8 cellular contexts compared by ENCODE assay signal in the genomic region with DNA sequence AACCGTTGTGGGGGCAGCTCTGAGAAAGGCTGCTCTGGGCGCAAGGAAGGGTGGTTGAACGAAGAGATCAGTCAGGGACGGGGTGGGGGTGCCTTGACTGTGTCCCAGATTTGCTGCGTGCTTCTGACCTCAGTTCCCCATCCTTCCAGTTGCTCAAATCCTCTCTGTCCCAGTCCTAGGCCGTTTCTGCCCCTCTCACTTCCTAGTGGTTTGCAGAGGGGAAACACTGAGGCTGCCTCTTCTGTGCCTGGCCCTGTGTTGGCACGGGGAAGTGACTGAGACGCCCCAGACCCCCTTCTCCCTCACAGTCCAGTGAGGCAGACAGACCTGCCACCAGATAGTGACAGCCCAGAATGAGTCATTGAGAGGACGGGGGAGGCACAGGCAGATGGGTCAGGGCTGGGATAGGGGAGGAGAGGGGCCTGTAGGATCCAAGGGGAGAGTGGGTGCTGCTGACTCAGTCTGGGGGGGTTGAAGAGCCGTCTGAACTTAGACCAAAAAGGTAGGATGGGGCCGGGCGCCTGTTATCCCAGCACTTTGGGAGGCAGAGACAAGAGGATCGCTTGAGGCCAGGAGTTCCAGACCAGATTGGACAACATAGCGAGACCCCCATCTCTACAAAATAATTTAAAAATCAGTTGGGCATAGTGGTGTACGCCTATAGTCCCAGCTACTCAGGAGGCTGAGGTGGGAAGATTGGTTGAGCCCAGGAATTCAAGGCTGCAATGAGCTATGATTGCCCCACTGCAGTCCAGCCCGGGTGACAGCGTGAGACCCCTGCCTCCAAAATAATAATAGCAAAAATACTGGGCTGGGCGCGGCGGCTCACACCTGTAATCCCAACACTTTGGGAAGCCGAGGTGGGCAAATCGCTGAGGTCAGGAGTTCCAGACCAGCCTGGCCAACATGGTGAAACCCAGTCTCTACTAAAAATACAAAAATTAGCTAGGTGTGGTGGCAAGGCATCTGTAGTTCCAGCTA. TPM values are rescaled to one million over a fixed set of nuclear protein-coding genes. Genes with fewer than 3 reads are reported as not detected.
DNase-seq lines count a peak whose midpoint lies in the region; ATAC-seq and TF ChIP-seq lines count a peak whose summit lies in the region.

No MANE protein-coding gene starts in this region.

- POLR2A ChIA-PET in GM10248 (lab: Yijun Ruan, JAX), result no interaction called here

- H3K36me3 ChIP-seq in colonic mucosa, result no peaks in the 10 kb centered on the region

- no peaks in the 10 kb centered on the region for H3K27me3 ChIP-seq in colonic mucosa
- no peaks in the 10 kb centered on the region for H3K27me3 ChIP-seq in mononuclear cell (ENCODE audit: insufficient read depth, low read length)

- H3K9me3 ChIP-seq in colonic mucosa, result no peaks in the 10 kb centered on the region
- peaks cover 1% of the 10 kb centered on the region for H3K9me3 ChIP-seq in mononuclear cell (ENCODE audit: low read depth, low read length)

- DNase-seq in GM10248 (ENCODE audit: extremely low spot score) (peak; percentile 42), colonic mucosa (no peak), DMS79 (lab: John Stamatoyannopoulos, UW) (no peak), DMS114 treated with DMSO at 0.1 percent for 48 hours (lab: John Stamatoyannopoulos, UW; ENCODE audit: unreplicated experiment) (no peak), cerebellum (ENCODE audit: low spot score) (no peak)

- H3K4me3 ChIP-seq in colonic mucosa, result peak overlapping the region; percentile 57
- peak overlapping the region; percentile 57 for H3K4me3 ChIP-seq in mononuclear cell (ENCODE audit: low read length)

- H3K9ac ChIP-seq in colonic mucosa (ENCODE audit: low read depth in 2 of 2, low read length in 2 of 2), result peak overlapping the region; percentile 33 to 42

- no peak for ATAC-seq in GM21619 (IDR thresholded peaks at IDR 0.05; ENCODE audit: unreplicated experiment)

- CTCF ChIA-PET in GM10248 (lab: Yijun Ruan, JAX), result interaction anchor here (0.6 to 5.5 kb wide), 42 partner anchors 8 to 644 kb away, joined by 3 to 60 read pairs (median 4); partner anchors contain the start of genes ACTMAP, EGLN2, NUMBL and RAB4B

- no peak for TF ChIP-seq CTCF in GM10248 (IDR thresholded peaks at IDR 0.05; ENCODE audit: control extremely low read depth, extremely low read depth, low read depth, missing control alignments)
- no peak for TF ChIP-seq CTCF in colonic mucosa (IDR thresholded peaks at IDR 0.05)

- intact Hi-C loops in colonic mucosa (cut with DNase I), result loop anchor here (2.0 to 5.0 kb wide), 3 partner anchors 157 to 478 kb away; no protein-coding TSS in a partner anchor

- H3K27ac ChIP-seq in colonic mucosa, result peak overlapping the region; percentile 65

- no peaks in the 10 kb centered on the region for H3K4me1 ChIP-seq in colonic mucosa
- peaks cover 8% of the 10 kb centered on the region for H3K4me1 ChIP-seq in mononuclear cell (ENCODE audit: insufficient read depth, low read length)

TF ChIP-seq in PFSK-1, 5 proteins besides CTCF, POLR2A, EP300 and RAD21:
- no peak for TF ChIP-seq SIN3A (IDR thresholded peaks at IDR 0.05; ENCODE audit: borderline replicate concordance, insufficient read depth, low read length)
- TF ChIP-seq, protein P1, sequence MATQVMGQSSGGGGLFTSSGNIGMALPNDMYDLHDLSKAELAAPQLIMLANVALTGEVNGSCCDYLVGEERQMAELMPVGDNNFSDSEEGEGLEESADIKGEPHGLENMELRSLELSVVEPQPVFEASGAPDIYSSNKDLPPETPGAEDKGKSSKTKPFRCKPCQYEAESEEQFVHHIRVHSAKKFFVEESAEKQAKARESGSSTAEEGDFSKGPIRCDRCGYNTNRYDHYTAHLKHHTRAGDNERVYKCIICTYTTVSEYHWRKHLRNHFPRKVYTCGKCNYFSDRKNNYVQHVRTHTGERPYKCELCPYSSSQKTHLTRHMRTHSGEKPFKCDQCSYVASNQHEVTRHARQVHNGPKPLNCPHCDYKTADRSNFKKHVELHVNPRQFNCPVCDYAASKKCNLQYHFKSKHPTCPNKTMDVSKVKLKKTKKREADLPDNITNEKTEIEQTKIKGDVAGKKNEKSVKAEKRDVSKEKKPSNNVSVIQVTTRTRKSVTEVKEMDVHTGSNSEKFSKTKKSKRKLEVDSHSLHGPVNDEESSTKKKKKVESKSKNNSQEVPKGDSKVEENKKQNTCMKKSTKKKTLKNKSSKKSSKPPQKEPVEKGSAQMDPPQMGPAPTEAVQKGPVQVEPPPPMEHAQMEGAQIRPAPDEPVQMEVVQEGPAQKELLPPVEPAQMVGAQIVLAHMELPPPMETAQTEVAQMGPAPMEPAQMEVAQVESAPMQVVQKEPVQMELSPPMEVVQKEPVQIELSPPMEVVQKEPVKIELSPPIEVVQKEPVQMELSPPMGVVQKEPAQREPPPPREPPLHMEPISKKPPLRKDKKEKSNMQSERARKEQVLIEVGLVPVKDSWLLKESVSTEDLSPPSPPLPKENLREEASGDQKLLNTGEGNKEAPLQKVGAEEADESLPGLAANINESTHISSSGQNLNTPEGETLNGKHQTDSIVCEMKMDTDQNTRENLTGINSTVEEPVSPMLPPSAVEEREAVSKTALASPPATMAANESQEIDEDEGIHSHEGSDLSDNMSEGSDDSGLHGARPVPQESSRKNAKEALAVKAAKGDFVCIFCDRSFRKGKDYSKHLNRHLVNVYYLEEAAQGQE (IDR thresholded peaks at IDR 0.05; ENCODE audit: insufficient read depth in 1 of 2, low read depth in 2 of 2, low read length in 2 of 2), result no peak
- TF ChIP-seq FOXP2 (optimal IDR thresholded peaks at IDR 0.05; ENCODE audit: borderline replicate concordance, extremely low read depth, extremely low read length, insufficient read depth), result no peak
- TF ChIP-seq POLR2AphosphoS5 (IDR thresholded peaks at IDR 0.05; ENCODE audit: low read depth, low read length), result 0 out of 2 replicates have a peak, but pooled peaks have one; percentile 15
TF ChIP-seq in PFSK-1: peak in this region for 1.

RNA-seq across cellular contexts. Expression of gene NUMBL, which starts 26.4 kb away (rescaled TPM):
- 47.4 TPM for polyA plus RNA-seq in PFSK-1 (2012; ENCODE audit: insufficient read length, low read depth)
- 10 to 100 TPM; 12.8 to 22.0 TPM for total RNA-seq in colonic mucosa
- 3.1 TPM for total RNA-seq in mononuclear cell
- 15.2 TPM for total RNA-seq in cerebellum

RNA-seq across cellular contexts. Expression of gene COQ8B, which starts 52.7 kb away (rescaled TPM):
- 32.9 TPM for polyA plus RNA-seq in PFSK-1 (2012; ENCODE audit: insufficient read length, low read depth)
- total RNA-seq in colonic mucosa, result 10 to 100 TPM; 26.5 to 48.5 TPM
- 11.9 TPM for total RNA-seq in mononuclear cell
- 31.7 TPM for total RNA-seq in cerebellum

RNA-seq across cellular contexts. Expression of gene ITPKC, which starts 52.9 kb away (rescaled TPM):
- polyA plus RNA-seq in PFSK-1 (2012; ENCODE audit: insufficient read length, low read depth), result 11.1 TPM
- total RNA-seq in colonic mucosa, result 10 to 100 TPM; 15.8 to 22.0 TPM
- 6.7 TPM for total RNA-seq in mononuclear cell
- total RNA-seq in cerebellum, result 6.7 TPM
